Comparison of ENCODE assay signal across 9 cellular contexts in genomic region chr7:119175916-119176627, GRCh38.
A peak's percentile ranks its signal among the peaks of the same experiment; 100 is the strongest.
DNase-seq lines count a peak whose midpoint lies in the region; ATAC-seq and TF ChIP-seq lines count a peak whose summit lies in the region.
"Had no signal": no experiment of that assay in that cellular context is flagged by ENCODE, and none has a peak within 500 bp of the region (broad histone marks: within the 10 kb centered on the region; RNA-seq: fewer than 3 reads in every experiment).

No MANE protein-coding gene starts in this region.

- no peaks in the 10 kb centered on the region for H3K9me2 ChIP-seq in Loucy (replicated peaks; ENCODE audit: low read depth, low read length)

- POLR2A ChIA-PET in Panc1 (lab: Charles Lee), result no interaction called here

- H3K27me3 ChIP-seq in Loucy (ENCODE audit: insufficient read depth, low read length, poor library complexity, severe bottlenecking) (no peaks in the 10 kb centered on the region), Panc1 (ENCODE audit: control insufficient read depth, insufficient read depth, low read length) (no peaks in the 10 kb centered on the region)
- H3K27me3 ChIP-seq: BLaER1 had no signal

- no TSS peak for BruUV-seq in Panc1 (replicated peaks; lab: Mats Ljungman, UMichigan)

- H3K4me2 ChIP-seq in Loucy (ENCODE audit: low read depth, low read length, poor library complexity, severe bottlenecking), result peak overlapping the region; percentile 9
- H3K4me2 ChIP-seq: BLaER1 had no signal

- no peaks in the 10 kb centered on the region for H3F3A ChIP-seq in Loucy (ENCODE audit: low read depth)

- CTCF ChIA-PET in Panc1 (lab: Charles Lee), result interaction anchor here (0.7 to 1.1 kb wide), 2 partner anchors 168 to 197 kb away, joined by 3 read pairs; no protein-coding TSS in a partner anchor

- H3K27ac ChIP-seq in Panc1 (ENCODE audit: low read length), result no peak overlapping the region
- H3K27ac ChIP-seq: BLaER1 had no signal

- peak; percentile 32 for DNase-seq in NOMO-1 treated with DMSO at 0.1 percent for 48 hours (lab: John Stamatoyannopoulos, UW; ENCODE audit: unreplicated experiment)
- no peak for DNase-seq in NOMO-1 treated with dmso at 0.1 percent for 144 hours (lab: John Stamatoyannopoulos, UW; ENCODE audit: unreplicated experiment)
- peak; percentile 41 for DNase-seq in Panc1 (ENCODE audit: low read depth, low spot score)
- DNase-seq in dedifferentiated amniotic fluid mesenchymal stem cell (ENCODE audit: extremely low spot score), result peak; percentile 51
- DNase-seq in midbrain (lab: John Stamatoyannopoulos, UW), result peak; percentile 61

- intact Hi-C loops in Panc1 (cut with micrococcal nuclease; ENCODE audit: unreplicated experiment), result loop anchor here (2.0 to 5.0 kb wide), 3 partner anchors 244 to 824 kb away; no protein-coding TSS in a partner anchor

- no peaks in the 10 kb centered on the region for H4K20me1 ChIP-seq in Loucy (ENCODE audit: insufficient read depth, low read length, poor library complexity, severe bottlenecking)
- H4K20me1 ChIP-seq: BLaER1 had no signal

- no peaks in the 10 kb centered on the region for H3K79me2 ChIP-seq in Loucy (ENCODE audit: insufficient read depth, low read length)

- ATAC-seq in GM21786 (IDR thresholded peaks at IDR 0.05; ENCODE audit: unreplicated experiment) (peak; percentile 61), Panc1 (peak; percentile 70; the same call in 1 of the 2 replicates)
- no peak for ATAC-seq in activated CD4-positive, CD25-positive, alpha-beta regulatory T cell treated with anti-CD3 and anti-CD28 coated beads, Interleukin-2, amount 50 U/mL, for 24 hours

- no peaks in the 10 kb centered on the region for H3K4me1 ChIP-seq in Loucy (ENCODE audit: insufficient read depth, low read length, poor library complexity, severe bottlenecking)
- no peaks in the 10 kb centered on the region for H3K4me1 ChIP-seq in Panc1 (ENCODE audit: control insufficient read depth, insufficient read depth, low read length)
- H3K4me1 ChIP-seq: BLaER1 had no signal

- H3K36me3 ChIP-seq in Loucy (ENCODE audit: insufficient read depth, low read length) (no peaks in the 10 kb centered on the region), Panc1 (ENCODE audit: control insufficient read depth, insufficient read depth, low read length) (no peaks in the 10 kb centered on the region)
- H3K36me3 ChIP-seq: BLaER1 had no signal

- peak overlapping the region; percentile 78 for H2AFZ ChIP-seq in Loucy (ENCODE audit: low read length)

- peak; percentile 93 for TF ChIP-seq CTCF in Loucy (conservative IDR thresholded peaks at IDR 0.05; ENCODE audit: low read length)
- TF ChIP-seq CTCF in Panc1 (IDR thresholded peaks at IDR 0.05), result peak; percentile 87

- in situ Hi-C loops in Panc1 (cut with HindIII; ENCODE audit: low pct_unique_long_range_greater_than_20kb, low sequenced_read_pairs), result no loop called here

- H3K4me3 ChIP-seq in Loucy (ENCODE audit: low read length, poor library complexity, severe bottlenecking) (no peak overlapping the region), Panc1 (ENCODE audit: low read depth in 2 of 2, low read length in 2 of 2) (no peak overlapping the region)
- H3K4me3 ChIP-seq: BLaER1 had no signal

- no peak overlapping the region for H3K9ac ChIP-seq in Loucy (ENCODE audit: low read depth, low read length, poor library complexity, severe bottlenecking)
- H3K9ac ChIP-seq: BLaER1 had no signal

- H3K9me3 ChIP-seq in Loucy (ENCODE audit: insufficient read depth, low read depth, low read length), result no peaks in the 10 kb centered on the region
- H3K9me3 ChIP-seq in Panc1 (ENCODE audit: control insufficient read depth, insufficient read depth, low read depth, low read length), result no peaks in the 10 kb centered on the region
- H3K9me3 ChIP-seq: BLaER1 had no signal

Comparison
In these comparisons a context has a peak if more than half of its experiments do, and no peak if none do; other contexts are left out.
1. ATAC-seq: peak in GM21786 (single experiment) and Panc1 (single experiment); none in activated CD4-positive, CD25-positive, alpha-beta regulatory T cell treated with anti-CD3 and anti-CD28 coated beads, Interleukin-2, amount 50 U/mL, for 24 hours (0 of 2).